In genomic region chr1:109466440-109467300, GRCh38 we compare ENCODE assay signal across 8 cellular contexts. TPM values are rescaled to one million over a fixed set of nuclear protein-coding genes. Genes with fewer than 3 reads are reported as not detected.
DNase-seq lines count a peak whose midpoint lies in the region; ATAC-seq and TF ChIP-seq lines count a peak whose summit lies in the region.

TSS of gene SYPL2 (plus strand) at chr1:109466546. CDS start at chr1:109466844, 298 bp downstream.

- no peak within 1 kb of the TSS for H2AK5ac ChIP-seq in mesenchymal stem cell (ENCODE audit: low read length, severe bottlenecking)

- TF ChIP-seq POLR2A in Peyer's patch (IDR thresholded peaks at IDR 0.05): no peak
- no peak for TF ChIP-seq POLR2A in upper lobe of left lung (IDR thresholded peaks at IDR 0.05)

- peak within 1 kb of the TSS in 3 of 4 donors; percentile 24 to 55 (median 31) for H3K27ac ChIP-seq in Peyer's patch
- no peak within 1 kb of the TSS for H3K27ac ChIP-seq in effector memory CD4-positive, alpha-beta T cell (ENCODE audit: insufficient read depth, low read length, poor library complexity, severe bottlenecking)
- no peak within 1 kb of the TSS for H3K27ac ChIP-seq in mesenchymal stem cell (ENCODE audit: low read length, poor library complexity, severe bottlenecking)
- H3K27ac ChIP-seq in upper lobe of left lung: peak within 1 kb of the TSS in 1 of 4 donors; percentile 60

- H3K14ac ChIP-seq in mesenchymal stem cell (ENCODE audit: low read length in 2 of 2): no peak within 1 kb of the TSS

- peak within 1 kb of the TSS; percentile 93 for H3K9ac ChIP-seq in mesenchymal stem cell (ENCODE audit: low read length)

- H3K36me3 ChIP-seq in Peyer's patch (no peaks in the 10 kb centered on the region), mesenchymal stem cell (ENCODE audit: control insufficient read depth in 1 of 2, insufficient read depth in 2 of 2, low read depth in 1 of 2, low read length in 2 of 2) (no peaks in the 10 kb centered on the region), upper lobe of left lung (no peaks in the 10 kb centered on the region)
- no peaks in the 10 kb centered on the region for H3K36me3 ChIP-seq in effector memory CD4-positive, alpha-beta T cell (ENCODE audit: control insufficient read depth, insufficient read depth, low read length)

- no peak within 1 kb of the TSS for H2BK12ac ChIP-seq in mesenchymal stem cell (ENCODE audit: low read length in 2 of 2)

- no peak for TF ChIP-seq EP300 in upper lobe of left lung (IDR thresholded peaks at IDR 0.05)

- no peak within 1 kb of the TSS for H3K23ac ChIP-seq in mesenchymal stem cell (ENCODE audit: low read length in 2 of 2)

- no peak within 1 kb of the TSS for H2BK120ac ChIP-seq in mesenchymal stem cell (ENCODE audit: low read depth, low read length)

- H3K4me1 ChIP-seq in Peyer's patch (peaks cover 0 to 14% (median 6%) of the 10 kb centered on the region in 4 donors), mesenchymal stem cell (ENCODE audit: control insufficient read depth, insufficient read depth, low read depth, low read length) (peaks cover 9% of the 10 kb centered on the region), upper lobe of left lung (peaks cover 11 to 14% (median 12%) of the 10 kb centered on the region in 4 donors)
- H3K4me1 ChIP-seq in effector memory CD4-positive, alpha-beta T cell (ENCODE audit: control insufficient read depth, insufficient read depth, low read length, poor library complexity, severe bottlenecking): peaks cover 11% of the 10 kb centered on the region

- H2BK5ac ChIP-seq in mesenchymal stem cell (ENCODE audit: low read depth, low read length, poor library complexity, severe bottlenecking): no peak within 1 kb of the TSS

- H3K4ac ChIP-seq in mesenchymal stem cell (ENCODE audit: low read depth in 1 of 2, low read length in 2 of 2): no peak within 1 kb of the TSS

- H4K8ac ChIP-seq in mesenchymal stem cell (ENCODE audit: low read length): no peak within 1 kb of the TSS

- no peak within 1 kb of the TSS for H4K91ac ChIP-seq in mesenchymal stem cell (ENCODE audit: low read length)

- peak; percentile 77 to 90 for ATAC-seq in upper lobe of left lung (ENCODE audit: low FRiP score in 2 of 2)
- ATAC-seq in HG02763 (IDR thresholded peaks at IDR 0.05; ENCODE audit: unreplicated experiment): no peak

- peak; percentile 57 for DNase-seq in EH (ENCODE audit: low read depth)
- DNase-seq in Peyer's patch: no peak
- no peak for DNase-seq in effector memory CD4-positive, alpha-beta T cell
- DNase-seq in mesenchymal stem cell: peak; percentile 30
- DNase-seq in upper lobe of left lung: peak; percentile 32 to 90
- no peak for DNase-seq in mucosa of gallbladder (ENCODE audit: low spot score)
- no peak for DNase-seq in cerebellar nuclear complex (lab: John Stamatoyannopoulos, UW)

- H3K27me3 ChIP-seq in Peyer's patch: peaks cover 0 to 6% of the 10 kb centered on the region in 2 donors
- H3K27me3 ChIP-seq in effector memory CD4-positive, alpha-beta T cell (replicated peaks; ENCODE audit: control insufficient read depth, insufficient read depth, low read length, poor library complexity, severe bottlenecking): peaks cover 31% of the 10 kb centered on the region
- H3K27me3 ChIP-seq in mesenchymal stem cell (ENCODE audit: control insufficient read depth in 1 of 2, insufficient read depth in 1 of 2, low read length in 2 of 2): peaks cover 0 to 76% of the 10 kb centered on the region in 2 experiments
- peaks cover 0 to 25% (median 12%) of the 10 kb centered on the region in 4 donors for H3K27me3 ChIP-seq in upper lobe of left lung

- H2AFZ ChIP-seq in mesenchymal stem cell (ENCODE audit: low read depth, low read length): peak within 1 kb of the TSS; percentile 90

- H2BK15ac ChIP-seq in mesenchymal stem cell (ENCODE audit: low read depth, poor library complexity, severe bottlenecking): peak within 1 kb of the TSS; percentile 2

- H3K79me1 ChIP-seq in mesenchymal stem cell (replicated peaks; ENCODE audit: low read length, poor library complexity, severe bottlenecking): no peaks in the 10 kb centered on the region

- no peak for TF ChIP-seq CTCF in Peyer's patch (IDR thresholded peaks at IDR 0.05)
- peak in 1 of 6 experiments; percentile 24 for TF ChIP-seq CTCF in upper lobe of left lung (IDR thresholded peaks at IDR 0.05)

- H3K4me3 ChIP-seq in Peyer's patch: peak within 1 kb of the TSS; percentile 35 to 66 (median 56)
- H3K4me3 ChIP-seq in effector memory CD4-positive, alpha-beta T cell (ENCODE audit: insufficient read depth, low read depth, low read length, poor library complexity, severe bottlenecking): peak within 1 kb of the TSS; percentile 55
- peak within 1 kb of the TSS; percentile 57 to 85 for H3K4me3 ChIP-seq in mesenchymal stem cell (ENCODE audit: insufficient read depth in 1 of 2, low read depth in 1 of 2, low read length in 2 of 2)
- H3K4me3 ChIP-seq in upper lobe of left lung: peak within 1 kb of the TSS; percentile 47 to 79 (median 62)

- H3K4me2 ChIP-seq in mesenchymal stem cell (ENCODE audit: low read length, poor library complexity, severe bottlenecking): peak within 1 kb of the TSS; percentile 76

- H3K9me3 ChIP-seq in Peyer's patch: no peaks in the 10 kb centered on the region
- H3K9me3 ChIP-seq in effector memory CD4-positive, alpha-beta T cell (ENCODE audit: control insufficient read depth, low read length): no peaks in the 10 kb centered on the region
- no peaks in the 10 kb centered on the region for H3K9me3 ChIP-seq in mesenchymal stem cell (ENCODE audit: control insufficient read depth, low read length)
- H3K9me3 ChIP-seq in upper lobe of left lung: no peaks in the 10 kb centered on the region

- peak within 1 kb of the TSS; percentile 30 to 91 for H3K18ac ChIP-seq in mesenchymal stem cell (ENCODE audit: low read depth in 1 of 2, low read length in 2 of 2)

- WGBS in mesenchymal stem cell: under 1% methylated on average over 64 of the region's 91 CpGs
- WGBS in upper lobe of left lung, 2 donors: 1 to 2% methylated on average over 41 to 70 of the region's 91 CpGs

RNA-seq across cellular contexts. Expression of gene SYPL2, which starts in this region (rescaled TPM):
- under 1 TPM in 1 of 4 donors, not detected in 3; 0.67 TPM for total RNA-seq in Peyer's patch
- 0.47 TPM for polyA plus RNA-seq in mesenchymal stem cell (2013, experiment 1 of 2)
- polyA plus RNA-seq in mesenchymal stem cell (2013, experiment 2 of 2): 0.52 TPM
- 1 to 10 TPM in 4 of 6 donors, under 1 TPM in 2; 0.30 to 3.1 (median 1.1) TPM for total RNA-seq in upper lobe of left lung
- 3.1 TPM for total RNA-seq in mucosa of gallbladder

Comparison
In these comparisons a context has a peak if more than half of its experiments do, and no peak if none do; other contexts are left out.
1. DNase-seq: peak in EH (single experiment), mesenchymal stem cell (single experiment) and upper lobe of left lung (2 of 2); none in Peyer's patch (0 of 3), effector memory CD4-positive, alpha-beta T cell (0 of 3), mucosa of gallbladder (single experiment) and cerebellar nuclear complex (0 of 2).
2. H3K27ac ChIP-seq: peak in Peyer's patch (3 of 4); none in effector memory CD4-positive, alpha-beta T cell (single experiment) and mesenchymal stem cell (single experiment).
3. Peak in every context shown above with its lines, with median percentiles within 50 percentile points of each other: H3K4me3 ChIP-seq.